In genomic region chr4:84401669-84402068, GRCh38 we compare ENCODE assay signal across 1 cellular context.
TF ChIP-seq lines count a peak whose summit lies in the region.

No MANE protein-coding gene starts in this region.

TF ChIP-seq in H1, 55 proteins besides CTCF, POLR2A, EP300 and RAD21:
- no peak for TF ChIP-seq CREB1 (IDR thresholded peaks at IDR 0.05)
- TF ChIP-seq CHD1 (IDR thresholded peaks at IDR 0.05; ENCODE audit: low read depth, low read length) = no peak
- no peak for TF ChIP-seq SP4 (IDR thresholded peaks at IDR 0.05; ENCODE audit: low read length)
- no peak for TF ChIP-seq KDM5A (IDR thresholded peaks at IDR 0.05; ENCODE audit: low read length)
- no peak for TF ChIP-seq ZNF274 (IDR thresholded peaks at IDR 0.05; ENCODE audit: borderline replicate concordance, extremely low read depth, low read length)
- no peak for TF ChIP-seq POU5F1 (IDR thresholded peaks at IDR 0.05; ENCODE audit: low read depth, low read length)
TF ChIP-seq in H1: peak in this region for 0.
